ENCODE assay signal across 8 cellular contexts in the genomic region with DNA sequence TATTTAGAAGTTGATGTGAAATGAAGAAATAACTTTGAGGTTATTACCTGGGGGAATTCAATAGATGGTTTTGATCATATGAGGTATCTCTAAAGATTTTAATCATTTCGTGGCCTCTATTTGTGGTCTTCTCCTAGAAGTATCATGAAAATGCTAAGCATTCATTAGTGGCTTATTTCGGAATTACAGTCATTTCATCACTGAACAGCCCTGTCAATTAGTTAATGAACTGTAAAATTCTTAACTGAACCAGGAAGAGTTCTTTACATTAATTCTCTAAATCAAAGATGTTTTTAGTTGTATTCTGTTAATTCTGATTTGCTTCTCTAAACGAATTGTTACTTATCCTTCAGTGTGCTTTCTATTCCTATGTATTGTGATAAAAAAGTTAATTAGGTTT.
"Had no signal": no experiment of that assay in that cellular context is flagged by ENCODE, and none has a peak within 500 bp of the region (broad histone marks: within the 10 kb centered on the region; RNA-seq: fewer than 3 reads in every experiment).

No MANE protein-coding gene starts in this region.

- H3K4me3 ChIP-seq: K562 had no signal

- FAIRE-seq: HepG2, HTR-8/SVneo, K562 had no signal

- H3K36me3 Mint-ChIP-seq: IgD-negative memory B cell had no signal

- H3K4me3 Mint-ChIP-seq: IgD-negative memory B cell had no signal

- H3K4me1 Mint-ChIP-seq: IgD-negative memory B cell had no signal

- H3K27ac ChIP-seq: HL-60 had no signal

- ATAC-seq: K562 had no signal

- DNase-seq: IMR-90, KBM-7, KG1 had no signal

- H3K27ac Mint-ChIP-seq: IgD-negative memory B cell had no signal

- H3K27me3 Mint-ChIP-seq: IgD-negative memory B cell had no signal
